ENCODE assay signal across 1 cellular context in genomic region chr11:92969634-92970347, GRCh38.
TF ChIP-seq lines count a peak whose summit lies in the region.

TSS of gene MTNR1B (plus strand) at chr11:92969651. CDS start at chr11:92969726, 75 bp downstream.

TF ChIP-seq in SK-N-SH treated with all-trans-retinoic acid at 6 μM for 48 hours, 23 proteins besides CTCF, POLR2A, EP300 and RAD21 (continued from another document):
- TF ChIP-seq ZFP30 (CRISPR knock-in tag; IDR thresholded peaks at IDR 0.05) (no peak), OSR1 (CRISPR knock-in tag; IDR thresholded peaks at IDR 0.05) (no peak)
TF ChIP-seq in SK-N-SH treated with all-trans-retinoic acid at 6 μM for 48 hours: peak in this region for 0.
